1 cellular context compared by ENCODE assay signal in the genomic region with DNA sequence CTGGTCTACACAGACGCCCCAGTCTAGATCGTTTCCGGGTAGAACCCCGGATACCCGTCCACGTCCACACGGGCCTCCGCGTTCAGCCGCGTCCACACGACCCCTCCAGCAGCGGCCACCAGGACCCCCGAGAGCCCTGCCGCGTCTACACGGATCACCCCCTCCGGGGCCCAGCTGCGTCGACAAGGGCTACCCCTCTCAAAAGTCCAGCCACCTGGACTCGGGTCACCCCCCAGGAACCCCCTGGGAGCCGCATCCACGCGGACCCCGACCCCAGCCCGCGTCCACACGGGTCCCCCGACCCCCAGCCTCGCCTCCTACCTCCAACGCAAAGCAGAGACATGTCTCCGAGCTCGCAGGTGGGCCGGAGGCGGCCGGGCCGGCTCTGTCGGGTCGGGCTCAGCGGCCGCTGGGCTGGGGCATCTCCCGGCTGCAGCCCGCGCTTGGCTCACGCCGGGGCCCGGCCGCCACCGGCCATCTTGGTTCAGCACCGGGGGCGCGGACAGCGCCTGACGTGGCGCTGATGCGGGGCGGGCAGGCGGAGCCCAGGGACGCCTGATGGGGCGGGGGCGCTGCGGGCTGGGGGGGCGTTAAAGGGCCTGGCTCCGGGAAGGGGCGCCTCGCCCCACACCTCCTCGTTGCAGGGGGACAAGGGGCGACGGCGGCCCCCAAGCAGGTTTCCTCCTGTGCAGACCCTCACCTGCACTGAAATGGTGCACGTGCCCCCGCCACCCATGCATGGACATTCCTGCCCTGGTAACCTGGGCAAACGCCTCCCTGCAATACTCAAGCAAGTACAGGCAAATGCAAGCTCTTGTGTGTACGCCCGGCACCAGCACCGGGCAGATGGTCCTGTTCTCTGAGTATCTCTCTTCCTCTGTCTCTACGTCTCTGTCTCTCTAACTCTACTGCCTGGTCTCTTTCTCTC.
TF ChIP-seq lines count a peak whose summit lies in the region.

A gene (minus strand): TSS at position 498 of the 928 bp plus-strand sequence. CDS start 155 bp downstream, at position 343.

TF ChIP-seq in HCT116, 20 proteins besides CTCF, POLR2A, EP300 and RAD21 (continued from another document):
- TF ChIP-seq, protein P1, sequence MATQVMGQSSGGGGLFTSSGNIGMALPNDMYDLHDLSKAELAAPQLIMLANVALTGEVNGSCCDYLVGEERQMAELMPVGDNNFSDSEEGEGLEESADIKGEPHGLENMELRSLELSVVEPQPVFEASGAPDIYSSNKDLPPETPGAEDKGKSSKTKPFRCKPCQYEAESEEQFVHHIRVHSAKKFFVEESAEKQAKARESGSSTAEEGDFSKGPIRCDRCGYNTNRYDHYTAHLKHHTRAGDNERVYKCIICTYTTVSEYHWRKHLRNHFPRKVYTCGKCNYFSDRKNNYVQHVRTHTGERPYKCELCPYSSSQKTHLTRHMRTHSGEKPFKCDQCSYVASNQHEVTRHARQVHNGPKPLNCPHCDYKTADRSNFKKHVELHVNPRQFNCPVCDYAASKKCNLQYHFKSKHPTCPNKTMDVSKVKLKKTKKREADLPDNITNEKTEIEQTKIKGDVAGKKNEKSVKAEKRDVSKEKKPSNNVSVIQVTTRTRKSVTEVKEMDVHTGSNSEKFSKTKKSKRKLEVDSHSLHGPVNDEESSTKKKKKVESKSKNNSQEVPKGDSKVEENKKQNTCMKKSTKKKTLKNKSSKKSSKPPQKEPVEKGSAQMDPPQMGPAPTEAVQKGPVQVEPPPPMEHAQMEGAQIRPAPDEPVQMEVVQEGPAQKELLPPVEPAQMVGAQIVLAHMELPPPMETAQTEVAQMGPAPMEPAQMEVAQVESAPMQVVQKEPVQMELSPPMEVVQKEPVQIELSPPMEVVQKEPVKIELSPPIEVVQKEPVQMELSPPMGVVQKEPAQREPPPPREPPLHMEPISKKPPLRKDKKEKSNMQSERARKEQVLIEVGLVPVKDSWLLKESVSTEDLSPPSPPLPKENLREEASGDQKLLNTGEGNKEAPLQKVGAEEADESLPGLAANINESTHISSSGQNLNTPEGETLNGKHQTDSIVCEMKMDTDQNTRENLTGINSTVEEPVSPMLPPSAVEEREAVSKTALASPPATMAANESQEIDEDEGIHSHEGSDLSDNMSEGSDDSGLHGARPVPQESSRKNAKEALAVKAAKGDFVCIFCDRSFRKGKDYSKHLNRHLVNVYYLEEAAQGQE (IDR thresholded peaks at IDR 0.05; ENCODE audit: low read depth) = peak; percentile 83
- no peak for TF ChIP-seq JUND (IDR thresholded peaks at IDR 0.05)
- TF ChIP-seq EGR1 (IDR thresholded peaks at IDR 0.05; ENCODE audit: low read depth) = peak; percentile 26; the same call in 1 of the 2 replicates
- TF ChIP-seq ELF1 (IDR thresholded peaks at IDR 0.05; ENCODE audit: borderline replicate concordance, low read depth) = no peak
- peak; percentile 63 for TF ChIP-seq SP1 (IDR thresholded peaks at IDR 0.05; ENCODE audit: low read depth)
- TF ChIP-seq ZNF274 (IDR thresholded peaks at IDR 0.05; ENCODE audit: low read depth, low read length) = no peak
- peak; percentile 95 for TF ChIP-seq YY1 (IDR thresholded peaks at IDR 0.05; ENCODE audit: extremely low read depth, insufficient replicate concordance, low read depth, low read length)
